ENCODE assay signal across 14 cellular contexts in genomic region chr6:6085928-6086668, GRCh38.
"Had no signal": no experiment of that assay in that cellular context is flagged by ENCODE, and none has a peak within 500 bp of the region (broad histone marks: within the 10 kb centered on the region; RNA-seq: fewer than 3 reads in every experiment).

No MANE protein-coding gene starts in this region.

- H3K4me2 ChIP-seq: hepatocyte had no signal

- FAIRE-seq: pancreas had no signal

- H3K27ac ChIP-seq: brain microvascular endothelial cell, gastroesophageal sphincter, hepatocyte, pancreas, testis had no signal

- H3K4me3 Mint-ChIP-seq: stimulated activated naive CD8-positive, alpha-beta T cell treated with anti-CD3 and anti-CD28 coated beads, Interleukin-15, amount 100 ng/mL, for 72 hours had no signal

- DNase-seq: activated naive CD4-positive, alpha-beta T cell treated with anti-CD3 and anti-CD28 coated beads, Interleukin-2, amount 50 U/mL, for 16 hours; brain microvascular endothelial cell; cerebellar nuclear complex; dermis blood vessel endothelial cell; left ventricle myocardium superior; retina; stimulated activated CD4-positive, alpha-beta T cell treated with anti-CD3 and anti-CD28 coated beads, Interleukin-4, amount 100 ng/mL, for 4 hours; stimulated activated naive CD8-positive, alpha-beta T cell treated with anti-CD3 and anti-CD28 coated beads, Interleukin-15, amount 100 ng/mL, for 72 hours; testis had no signal

- H3K4me3 ChIP-seq: gastroesophageal sphincter, hepatocyte, pancreas, skin epidermis, testis had no signal

- H2AFZ ChIP-seq: hepatocyte had no signal

- H3K4me1 ChIP-seq: gastroesophageal sphincter, pancreas, testis had no signal

- ATAC-seq: gastroesophageal sphincter; left ventricle myocardium superior; stimulated activated naive CD8-positive, alpha-beta T cell treated with anti-CD3 and anti-CD28 coated beads, Interleukin-15, amount 100 ng/mL, for 72 hours had no signal

- H3K9me3 Mint-ChIP-seq: activated T-helper 2 cell treated with anti-CD3 and anti-CD28 coated beads, Interferon-gamma antibody, Interleukin-2, Interleukin-4, amounts not matched to agents 10 μg/mL and 5 μg/mL and 100 μg/mL, durations not matched to agents 14 hours and 24 hours and 36 hours had no signal

- H3K9me3 ChIP-seq: pancreas, testis had no signal

- H3K27me3 ChIP-seq: brain microvascular endothelial cell, gastroesophageal sphincter, hepatocyte, pancreas, testis had no signal

- H3K36me3 ChIP-seq: brain microvascular endothelial cell, gastroesophageal sphincter, pancreas had no signal

- H3K27ac Mint-ChIP-seq: activated T-helper 2 cell treated with anti-CD3 and anti-CD28 coated beads, Interferon-gamma antibody, Interleukin-2, Interleukin-4, amounts not matched to agents 10 μg/mL and 5 μg/mL and 100 μg/mL, durations not matched to agents 14 hours and 24 hours and 36 hours; stimulated activated naive CD8-positive, alpha-beta T cell treated with anti-CD3 and anti-CD28 coated beads, Interleukin-15, amount 100 ng/mL, for 72 hours had no signal

- H3K79me2 ChIP-seq: hepatocyte had no signal
